27 cellular contexts compared by ENCODE assay signal in genomic region chr2:233817995-233818638, GRCh38. TPM values are rescaled to one million over a fixed set of nuclear protein-coding genes. Genes with fewer than 3 reads are reported as not detected.
DNase-seq lines count a peak whose midpoint lies in the region; ATAC-seq, FAIRE-seq and TF ChIP-seq lines count a peak whose summit lies in the region.
"Had no signal": no experiment of that assay in that cellular context is flagged by ENCODE, and none has a peak within 500 bp of the region (broad histone marks: within the 10 kb centered on the region; RNA-seq: fewer than 3 reads in every experiment).

No MANE protein-coding gene starts in this region.

- no peaks in the 10 kb centered on the region for H3K9me3 ChIP-seq in Peyer's patch
- no peaks in the 10 kb centered on the region for H3K9me3 ChIP-seq in HepG2 (ENCODE audit: low read length)
- H3K9me3 ChIP-seq in stomach, result no peaks in the 10 kb centered on the region
- H3K9me3 ChIP-seq: breast epithelium, testis had no signal

- H3K79me2 ChIP-seq in HepG2 (ENCODE audit: insufficient read depth, low read length), result no peaks in the 10 kb centered on the region

- H3K4me1 ChIP-seq in Peyer's patch (no peaks in the 10 kb centered on the region), HepG2 (ENCODE audit: insufficient read depth, low read length) (peaks cover 23% of the 10 kb centered on the region), stomach (no peaks in the 10 kb centered on the region)
- H3K4me1 ChIP-seq: breast epithelium, testis had no signal

- H3K9ac ChIP-seq in HepG2 (ENCODE audit: insufficient read depth, low read depth, low read length), result no peak overlapping the region

- CTCF ChIA-PET in activated CD8-positive, alpha-beta T cell treated with anti-CD3 and anti-CD28 coated beads, Interleukin-2, amount 10 ng/mL, durations not matched to agents 7 days and 5 days (lab: Charles Lee), result no interaction called here
- CTCF ChIA-PET in activated CD8-positive, alpha-beta T cell treated with anti-CD3 and anti-CD28 coated beads for 36 hours (lab: Charles Lee), result no interaction called here
- CTCF ChIA-PET in HepG2 (lab: Yijun Ruan, JAX; ENCODE audit: low intra/inter-chr PET ratio, low total read pairs), result no interaction called here

- H3K27me3 ChIP-seq in Peyer's patch (no peaks in the 10 kb centered on the region), HepG2 (ENCODE audit: control insufficient read depth in 1 of 2, insufficient read depth in 2 of 2, low read length in 2 of 2) (peaks cover 7 to 41% of the 10 kb centered on the region in 2 experiments; a peak in 4 of 5 replicates), stomach (peaks cover 0 to 4% (median 0%) of the 10 kb centered on the region in 3 donors)
- H3K27me3 ChIP-seq: breast epithelium, testis had no signal

- peak overlapping the region; percentile 25; the same call in 1 of the 2 replicates for H3K4me2 ChIP-seq in HepG2 (ENCODE audit: low read depth, low read length)

- FAIRE-seq in HepG2 (lab: Jason Lieb, UNC), result no peak
- FAIRE-seq: endometrium had no signal

- no peak overlapping the region for H2AFZ ChIP-seq in HepG2 (ENCODE audit: low read length)

- H4K20me1 ChIP-seq in HepG2 (ENCODE audit: insufficient read depth, low read length), result no peaks in the 10 kb centered on the region

- no peaks in the 10 kb centered on the region for H3K36me3 ChIP-seq in Peyer's patch
- H3K36me3 ChIP-seq in HepG2 (replicated peaks in 1 of 2; ENCODE audit: control insufficient read depth in 1 of 2, insufficient read depth in 2 of 2, low read length in 2 of 2), result no peaks in the 10 kb centered on the region
- H3K36me3 ChIP-seq in stomach, result no peaks in the 10 kb centered on the region
- H3K36me3 ChIP-seq: breast epithelium had no signal

- TF ChIP-seq POLR2A in Peyer's patch (IDR thresholded peaks at IDR 0.05) (no peak), HepG2 (IDR thresholded peaks at IDR 0.05; ENCODE audit: insufficient read depth in 1 of 2, low read depth in 2 of 2, low read length in 2 of 2) (no peak), stomach (IDR thresholded peaks at IDR 0.05) (no peak)

- H3K4me3 Mint-ChIP-seq in activated CD8-positive, alpha-beta T cell treated with anti-CD3 and anti-CD28 coated beads, Interleukin-2, amount 10 ng/mL, durations not matched to agents 7 days and 5 days, result no peak overlapping the region
- H3K4me3 Mint-ChIP-seq in activated CD8-positive, alpha-beta T cell treated with anti-CD3 and anti-CD28 coated beads for 36 hours, result no peak overlapping the region
- H3K4me3 Mint-ChIP-seq: IgD-negative memory B cell; naive thymus-derived CD8-positive, alpha-beta T cell; stimulated activated memory B cell treated with anti-CD40 and anti-IgM and Interleukin-4, amounts not matched to agents 10 μg/mL and 1 μg/mL and 100 μg/mL, for 72 hours; T-cell had no signal

- H3K27ac Mint-ChIP-seq in activated CD8-positive, alpha-beta T cell treated with anti-CD3 and anti-CD28 coated beads, Interleukin-2, amount 10 ng/mL, durations not matched to agents 7 days and 5 days, result peak overlapping the region; percentile 60
- no peak overlapping the region for H3K27ac Mint-ChIP-seq in activated CD8-positive, alpha-beta T cell treated with anti-CD3 and anti-CD28 coated beads for 36 hours
- H3K27ac Mint-ChIP-seq: IgD-negative memory B cell; stimulated activated memory B cell treated with anti-CD40 and anti-IgM and Interleukin-4, amounts not matched to agents 10 μg/mL and 1 μg/mL and 100 μg/mL, for 72 hours; T-cell had no signal

- H3K36me3 Mint-ChIP-seq in activated CD8-positive, alpha-beta T cell treated with anti-CD3 and anti-CD28 coated beads, Interleukin-2, amount 10 ng/mL, durations not matched to agents 7 days and 5 days (ENCODE audit: low read depth), result no peaks in the 10 kb centered on the region
- H3K36me3 Mint-ChIP-seq in activated CD8-positive, alpha-beta T cell treated with anti-CD3 and anti-CD28 coated beads for 36 hours (ENCODE audit: low read depth), result no peaks in the 10 kb centered on the region
- H3K36me3 Mint-ChIP-seq: naive thymus-derived CD8-positive, alpha-beta T cell; stimulated activated memory B cell treated with anti-CD40 and anti-IgM and Interleukin-4, amounts not matched to agents 10 μg/mL and 1 μg/mL and 100 μg/mL, for 72 hours; T-cell had no signal

- no TSS peak for BruUV-seq in HepG2 (replicated peaks; lab: Mats Ljungman, UMichigan)

- no peak overlapping the region for H3K27ac ChIP-seq in Peyer's patch
- no peak overlapping the region for H3K27ac ChIP-seq in HepG2 (ENCODE audit: extremely low read length, insufficient read depth, low read length)
- H3K27ac ChIP-seq in stomach, result no peak overlapping the region
- H3K27ac ChIP-seq: breast epithelium, HL-60, testis had no signal

- TF ChIP-seq RAD21 in HepG2 (CRISPR knock-in tag; IDR thresholded peaks at IDR 0.05), result no peak

- intact Hi-C loops in activated CD8-positive, alpha-beta T cell treated with anti-CD3 and anti-CD28 coated beads for 36 hours (cut with micrococcal nuclease), result no loop called here
- intact Hi-C loops in HepG2 (cut with micrococcal nuclease; ENCODE audit: unreplicated experiment), result no loop called here
- intact Hi-C loops in stomach (cut with DNase I; ENCODE audit: low total_unique reads), result no loop called here

- no peaks in the 10 kb centered on the region for H3K9me3 Mint-ChIP-seq in activated CD8-positive, alpha-beta T cell treated with anti-CD3 and anti-CD28 coated beads, Interleukin-2, amount 10 ng/mL, durations not matched to agents 7 days and 5 days (ENCODE audit: insufficient read depth)
- H3K9me3 Mint-ChIP-seq in activated CD8-positive, alpha-beta T cell treated with anti-CD3 and anti-CD28 coated beads for 36 hours, result no peaks in the 10 kb centered on the region
- H3K9me3 Mint-ChIP-seq: naive thymus-derived CD8-positive, alpha-beta T cell; stimulated activated memory B cell treated with anti-CD40 and anti-IgM and Interleukin-4, amounts not matched to agents 10 μg/mL and 1 μg/mL and 100 μg/mL, for 72 hours; T-cell had no signal

- POLR2A ChIA-PET in activated CD8-positive, alpha-beta T cell treated with anti-CD3 and anti-CD28 coated beads, Interleukin-2, amount 10 ng/mL, durations not matched to agents 7 days and 5 days (lab: Charles Lee), result no interaction called here
- POLR2A ChIA-PET in activated CD8-positive, alpha-beta T cell treated with anti-CD3 and anti-CD28 coated beads for 36 hours (lab: Charles Lee), result no interaction called here
- POLR2A ChIA-PET in HepG2 (lab: Yijun Ruan, JAX), result no interaction called here

- no peak for TF ChIP-seq CTCF in activated CD8-positive, alpha-beta T cell treated with anti-CD3 and anti-CD28 coated beads for 36 hours (IDR thresholded peaks at IDR 0.05)
- TF ChIP-seq CTCF in Peyer's patch (IDR thresholded peaks at IDR 0.05) (no peak), HepG2 (CRISPR knock-in tag; IDR thresholded peaks at IDR 0.05) (peak; percentile 39), stomach (IDR thresholded peaks at IDR 0.05) (no peak)

- in situ Hi-C loops in HepG2 (cut with HindIII; ENCODE audit: extremely low pct_ligation_motif_present, low pct_unique_long_range_greater_than_20kb), result no loop called here

- no peak for ATAC-seq in activated CD8-positive, alpha-beta T cell treated with anti-CD3 and anti-CD28 coated beads, Interleukin-2, amount 10 ng/mL, durations not matched to agents 7 days and 5 days
- ATAC-seq in activated CD8-positive, alpha-beta T cell treated with anti-CD3 and anti-CD28 coated beads for 36 hours, result no peak
- ATAC-seq in HepG2 (peak; percentile 65), HG03571 (IDR thresholded peaks at IDR 0.05; ENCODE audit: unreplicated experiment) (no peak)
- ATAC-seq: naive thymus-derived CD8-positive, alpha-beta T cell; PC-3; stimulated activated memory B cell treated with anti-CD40 and anti-IgM and Interleukin-4, amounts not matched to agents 10 μg/mL and 1 μg/mL and 100 μg/mL, for 72 hours; T-cell had no signal

- WGBS in HepG2 (ENCODE audit: low lambda C conversion rate), result 38% methylated on average over 11 of the region's 11 CpGs
- 83 to 92% (median 86%) methylated on average over 8 to 11 of the region's 11 CpGs for WGBS in stomach, 5 donors

- H3K4me3 ChIP-seq in Peyer's patch (no peak overlapping the region), HepG2 (replicated peaks in 1 of 3; ENCODE audit: insufficient read depth in 1 of 3, low read depth in 2 of 3, low read length in 3 of 3) (no peak overlapping the region), stomach (no peak overlapping the region)
- H3K4me3 ChIP-seq: breast epithelium, testis had no signal

- TF ChIP-seq EP300 in HepG2 (IDR thresholded peaks at IDR 0.05; ENCODE audit: low read depth in 2 of 2, low read length in 2 of 2) (no peak), HepG2 (CRISPR knock-in tag; IDR thresholded peaks at IDR 0.05; ENCODE audit: borderline replicate concordance) (no peak), stomach (IDR thresholded peaks at IDR 0.05) (no peak)

- peaks cover 3% of the 10 kb centered on the region for H3K4me1 Mint-ChIP-seq in activated CD8-positive, alpha-beta T cell treated with anti-CD3 and anti-CD28 coated beads, Interleukin-2, amount 10 ng/mL, durations not matched to agents 7 days and 5 days (ENCODE audit: low read depth)
- H3K4me1 Mint-ChIP-seq in activated CD8-positive, alpha-beta T cell treated with anti-CD3 and anti-CD28 coated beads for 36 hours (ENCODE audit: low read depth), result no peaks in the 10 kb centered on the region
- H3K4me1 Mint-ChIP-seq: IgD-negative memory B cell; stimulated activated memory B cell treated with anti-CD40 and anti-IgM and Interleukin-4, amounts not matched to agents 10 μg/mL and 1 μg/mL and 100 μg/mL, for 72 hours had no signal

- H3K27me3 Mint-ChIP-seq in activated CD8-positive, alpha-beta T cell treated with anti-CD3 and anti-CD28 coated beads, Interleukin-2, amount 10 ng/mL, durations not matched to agents 7 days and 5 days (ENCODE audit: low read depth), result peaks cover 2% of the 10 kb centered on the region
- peaks cover 1% of the 10 kb centered on the region for H3K27me3 Mint-ChIP-seq in activated CD8-positive, alpha-beta T cell treated with anti-CD3 and anti-CD28 coated beads for 36 hours

- no peak for DNase-seq in activated CD8-positive, alpha-beta T cell treated with anti-CD3 and anti-CD28 coated beads, Interleukin-2, amount 10 ng/mL, durations not matched to agents 7 days and 5 days
- DNase-seq in activated CD8-positive, alpha-beta T cell treated with anti-CD3 and anti-CD28 coated beads for 36 hours, result no peak
- DNase-seq in Peyer's patch, result peak in 2 of 3 donors; percentile 52 to 57
- peak; percentile 28 for DNase-seq in HepG2 (ENCODE audit: low spot score)
- peak; percentile 22 for DNase-seq in stomach
- no peak for DNase-seq in OCI-M1 (lab: John Stamatoyannopoulos, UW)
- no peak for DNase-seq in stimulated activated CD4-positive, alpha-beta T cell treated with anti-CD3 and anti-CD28 coated beads, Interleukin-2, amount 100 ng/mL, for 24 hours
- DNase-seq: 8988T; Calu3; cortex of kidney; kidney glomerular epithelial cell; mesendoderm; naive thymus-derived CD8-positive, alpha-beta T cell; NCI-H1417; NCI-H2081 treated with DMSO at 0.1 percent for 48 hours; PC-3; testis had no signal

RNA-seq across cellular contexts. Expression of gene HJURP, which starts 36.2 kb away (rescaled TPM):
- 100 to 1,000 TPM; 128 to 135 TPM for total RNA-seq in activated CD8-positive, alpha-beta T cell treated with anti-CD3 and anti-CD28 coated beads, Interleukin-2, amount 10 ng/mL, durations not matched to agents 7 days and 5 days
- 10 to 100 TPM; 79.8 to 83.6 TPM for total RNA-seq in activated CD8-positive, alpha-beta T cell treated with anti-CD3 and anti-CD28 coated beads for 36 hours
- total RNA-seq in Peyer's patch (10 to 100 TPM in 1 of 4 donors, 1 to 10 TPM in 3; 2.1 to 10.7 (median 6.1) TPM), HepG2 (2016; rRNA removed; fragmentation: Illumina TruSeq; extraction: Trizol) (36.3 and 45.9 TPM in 2 replicates), stomach (10 to 100 TPM in 1 of 5 donors, 1 to 10 TPM in 4; 2.0 to 28.3 (median 3.3) TPM)
- total RNA-seq in HepG2 (2016; cell fraction: cytosol; rRNA removed; fragmentation: Illumina TruSeq; extraction: Trizol; ENCODE audit: low read depth), result 12.1 and 14.1 TPM in 2 replicates
- total RNA-seq in HepG2 (2016; cell fraction: insoluble cytoplasmic fraction; rRNA removed; fragmentation: Illumina TruSeq; extraction: Trizol), result 35.1 and 51.2 TPM in 2 replicates
- 26.8 and 29.4 TPM in 2 replicates for total RNA-seq in HepG2 (2016; cell fraction: membrane; rRNA removed; fragmentation: Illumina TruSeq; extraction: Trizol)
- 33.4 and 36.8 TPM in 2 replicates for total RNA-seq in HepG2 (2016; cell fraction: nucleus; rRNA removed; fragmentation: Illumina TruSeq; extraction: Trizol)
- polyA plus RNA-seq in HepG2 (2011; rRNA removed) (26.0 and 43.9 TPM in 2 replicates), stomach (1 to 10 TPM; 1.2 to 6.6 (median 2.7) TPM)
- 14.5 and 27.5 TPM in 2 replicates for polyA plus RNA-seq in HepG2 (2011; cell fraction: cytosol; rRNA removed)
- 39.6 and 70.3 TPM in 2 replicates for polyA plus RNA-seq in HepG2 (2011; cell fraction: nucleus; rRNA removed)
- 7.6 and 21.0 TPM in 2 replicates for polyA plus RNA-seq in HepG2 (2012)
- 2.9 and 3.6 TPM in 2 replicates for polyA plus RNA-seq in HepG2 (2016; cell fraction: cytosol; fragmentation: Illumina TruSeq; extraction: Trizol; ENCODE audit: low read depth)
- polyA plus RNA-seq in HepG2 (2016; cell fraction: insoluble cytoplasmic fraction; fragmentation: Illumina TruSeq; extraction: Trizol; ENCODE audit: low read depth), result 43.4 and 45.0 TPM in 2 replicates
- 5.8 and 7.3 TPM in 2 replicates for polyA plus RNA-seq in HepG2 (2016; cell fraction: membrane; fragmentation: Illumina TruSeq; extraction: Trizol; ENCODE audit: low read depth)
- 88.1 and 90.3 TPM in 2 replicates for polyA plus RNA-seq in HepG2 (2016; cell fraction: nucleus; fragmentation: Illumina TruSeq; extraction: Trizol; ENCODE audit: insufficient read depth, low read depth)
- 91.3 and 113 TPM in 2 replicates for polyA minus RNA-seq in HepG2 (2011; rRNA and poly(A)+ RNA removed; ENCODE audit: low replicate concordance)
- polyA minus RNA-seq in HepG2 (2011; cell fraction: cytosol; rRNA and poly(A)+ RNA removed), result 17.1 and 31.6 TPM in 2 replicates
- 19.5 and 34.5 TPM in 2 replicates for polyA minus RNA-seq in HepG2 (2011; cell fraction: nucleus; rRNA and poly(A)+ RNA removed)
- total RNA-seq: naive thymus-derived CD8-positive, alpha-beta T cell had no signal
- polyA plus RNA-seq: IgD-negative memory B cell; naive thymus-derived CD8-positive, alpha-beta T cell had no signal

RNA-seq across cellular contexts. Expression of gene MROH2A, which starts 40.0 kb away (rescaled TPM):
- not detected for total RNA-seq in activated CD8-positive, alpha-beta T cell treated with anti-CD3 and anti-CD28 coated beads, Interleukin-2, amount 10 ng/mL, durations not matched to agents 7 days and 5 days
- not detected for total RNA-seq in activated CD8-positive, alpha-beta T cell treated with anti-CD3 and anti-CD28 coated beads for 36 hours
- total RNA-seq in Peyer's patch (1 to 10 TPM in 1 of 4 donors, under 1 TPM in 2, not detected in 1; 0.27 to 1.6 (median 0.35) TPM), HepG2 (2016; rRNA removed; fragmentation: Illumina TruSeq; extraction: Trizol) (0.04 TPM in 1 of 2 replicates, not detected in the other), stomach (1 to 10 TPM in 1 of 5 donors, not detected in 4; 4.0 TPM)
- not detected in 2 replicates for total RNA-seq in HepG2 (2016; cell fraction: cytosol; rRNA removed; fragmentation: Illumina TruSeq; extraction: Trizol; ENCODE audit: low read depth)
- not detected in 2 replicates for total RNA-seq in HepG2 (2016; cell fraction: insoluble cytoplasmic fraction; rRNA removed; fragmentation: Illumina TruSeq; extraction: Trizol)
- not detected in 2 replicates for total RNA-seq in HepG2 (2016; cell fraction: membrane; rRNA removed; fragmentation: Illumina TruSeq; extraction: Trizol)
- total RNA-seq in HepG2 (2016; cell fraction: nucleus; rRNA removed; fragmentation: Illumina TruSeq; extraction: Trizol), result not detected in 2 replicates
- polyA plus RNA-seq in HepG2 (2011; rRNA removed) (0.03 and 0.07 TPM in 2 replicates), stomach (1 to 10 TPM in 2 of 3 donors, not detected in 1; 1.1 to 1.4 TPM)
- polyA plus RNA-seq in HepG2 (2011; cell fraction: cytosol; rRNA removed), result not detected in 2 replicates
- polyA plus RNA-seq in HepG2 (2011; cell fraction: nucleus; rRNA removed), result 0.03 and 0.33 TPM in 2 replicates
- not detected in 2 replicates for polyA plus RNA-seq in HepG2 (2012)
- polyA plus RNA-seq in HepG2 (2016; cell fraction: cytosol; fragmentation: Illumina TruSeq; extraction: Trizol; ENCODE audit: low read depth), result not detected in 2 replicates
- polyA plus RNA-seq in HepG2 (2016; cell fraction: insoluble cytoplasmic fraction; fragmentation: Illumina TruSeq; extraction: Trizol; ENCODE audit: low read depth), result not detected in 2 replicates
- not detected in 2 replicates for polyA plus RNA-seq in HepG2 (2016; cell fraction: membrane; fragmentation: Illumina TruSeq; extraction: Trizol; ENCODE audit: low read depth)
- polyA plus RNA-seq in HepG2 (2016; cell fraction: nucleus; fragmentation: Illumina TruSeq; extraction: Trizol; ENCODE audit: insufficient read depth, low read depth), result not detected in 2 replicates
- polyA minus RNA-seq in HepG2 (2011; rRNA and poly(A)+ RNA removed; ENCODE audit: low replicate concordance), result not detected in 2 replicates
- not detected in 2 replicates for polyA minus RNA-seq in HepG2 (2011; cell fraction: cytosol; rRNA and poly(A)+ RNA removed)
- 0.12 TPM in 1 of 2 replicates, not detected in the other for polyA minus RNA-seq in HepG2 (2011; cell fraction: nucleus; rRNA and poly(A)+ RNA removed)
- total RNA-seq: breast epithelium; fibroblast of lung; glomerular endothelial cell; naive thymus-derived CD8-positive, alpha-beta T cell; PC-3; T-cell had no signal
- polyA plus RNA-seq: BJ; fibroblast of lung; IgD-negative memory B cell; naive thymus-derived CD8-positive, alpha-beta T cell had no signal

RNA-seq across cellular contexts. Expression of gene UGT1A1, which starts 58.0 kb away (rescaled TPM):
- not detected for total RNA-seq in activated CD8-positive, alpha-beta T cell treated with anti-CD3 and anti-CD28 coated beads, Interleukin-2, amount 10 ng/mL, durations not matched to agents 7 days and 5 days
- not detected for total RNA-seq in activated CD8-positive, alpha-beta T cell treated with anti-CD3 and anti-CD28 coated beads for 36 hours
- total RNA-seq in Peyer's patch, result 10 to 100 TPM in 3 of 4 donors, 1 to 10 TPM in 1; 1.7 to 72.9 (median 26.9) TPM
- total RNA-seq in HepG2 (2016; rRNA removed; fragmentation: Illumina TruSeq; extraction: Trizol), result 0.22 and 0.69 TPM in 2 replicates
- total RNA-seq in HepG2 (2016; cell fraction: cytosol; rRNA removed; fragmentation: Illumina TruSeq; extraction: Trizol; ENCODE audit: low read depth), result 0.09 TPM in 1 of 2 replicates, not detected in the other
- total RNA-seq in HepG2 (2016; cell fraction: insoluble cytoplasmic fraction; rRNA removed; fragmentation: Illumina TruSeq; extraction: Trizol), result 0.31 and 0.61 TPM in 2 replicates
- total RNA-seq in HepG2 (2016; cell fraction: membrane; rRNA removed; fragmentation: Illumina TruSeq; extraction: Trizol), result 0.12 and 0.17 TPM in 2 replicates
- total RNA-seq in HepG2 (2016; cell fraction: nucleus; rRNA removed; fragmentation: Illumina TruSeq; extraction: Trizol), result 0.25 and 0.63 TPM in 2 replicates
- polyA plus RNA-seq in HepG2 (2011; rRNA removed), result 0.75 and 3.6 TPM in 2 replicates
- 0.63 and 3.6 TPM in 2 replicates for polyA plus RNA-seq in HepG2 (2011; cell fraction: cytosol; rRNA removed)
- 0.21 and 1.0 TPM in 2 replicates for polyA plus RNA-seq in HepG2 (2011; cell fraction: nucleus; rRNA removed)
- 3.1 and 4.9 TPM in 2 replicates for polyA plus RNA-seq in HepG2 (2012)
- 0.11 TPM in 1 of 2 replicates, not detected in the other for polyA plus RNA-seq in HepG2 (2016; cell fraction: cytosol; fragmentation: Illumina TruSeq; extraction: Trizol; ENCODE audit: low read depth)
- 0.17 and 0.35 TPM in 2 replicates for polyA plus RNA-seq in HepG2 (2016; cell fraction: insoluble cytoplasmic fraction; fragmentation: Illumina TruSeq; extraction: Trizol; ENCODE audit: low read depth)
- polyA plus RNA-seq in HepG2 (2016; cell fraction: membrane; fragmentation: Illumina TruSeq; extraction: Trizol; ENCODE audit: low read depth), result 0.19 and 0.20 TPM in 2 replicates
- 0.93 TPM in 1 of 2 replicates, not detected in the other for polyA plus RNA-seq in HepG2 (2016; cell fraction: nucleus; fragmentation: Illumina TruSeq; extraction: Trizol; ENCODE audit: insufficient read depth, low read depth)
- polyA minus RNA-seq in HepG2 (2011; rRNA and poly(A)+ RNA removed; ENCODE audit: low replicate concordance), result 0.16 and 1.1 TPM in 2 replicates
- 0.44 and 2.2 TPM in 2 replicates for polyA minus RNA-seq in HepG2 (2011; cell fraction: cytosol; rRNA and poly(A)+ RNA removed)
- 0.52 and 1.7 TPM in 2 replicates for polyA minus RNA-seq in HepG2 (2011; cell fraction: nucleus; rRNA and poly(A)+ RNA removed)
- total RNA-seq in stomach, result 10 to 100 TPM in 1 of 5 donors, 1 to 10 TPM in 1, under 1 TPM in 2, not detected in 1; 0.73 to 73.0 (median 3.3) TPM
- under 1 TPM in 1 of 3 donors, not detected in 2; 0.43 TPM for polyA plus RNA-seq in stomach
- total RNA-seq: breast epithelium; fibroblast of lung; glomerular endothelial cell; naive thymus-derived CD8-positive, alpha-beta T cell; T-cell had no signal
- polyA plus RNA-seq: BJ; fibroblast of lung; IgD-negative memory B cell; naive thymus-derived CD8-positive, alpha-beta T cell had no signal

Comparison
In these comparisons a context has a peak if more than half of its experiments do, and no peak if none do; other contexts are left out.
1. DNase-seq: peak in Peyer's patch (2 of 3), HepG2 (single experiment) and stomach (single experiment); none in activated CD8-positive, alpha-beta T cell treated with anti-CD3 and anti-CD28 coated beads, Interleukin-2, amount 10 ng/mL, durations not matched to agents 7 days and 5 days (single experiment), activated CD8-positive, alpha-beta T cell treated with anti-CD3 and anti-CD28 coated beads for 36 hours (single experiment), OCI-M1 (single experiment) and stimulated activated CD4-positive, alpha-beta T cell treated with anti-CD3 and anti-CD28 coated beads, Interleukin-2, amount 100 ng/mL, for 24 hours (0 of 2).